8 cellular contexts compared by ENCODE assay signal in genomic region chr18:3441290-3441689, GRCh38. TPM values are rescaled to one million over a fixed set of nuclear protein-coding genes. Genes with fewer than 3 reads are reported as not detected.
DNase-seq lines count a peak whose midpoint lies in the region; ATAC-seq and TF ChIP-seq lines count a peak whose summit lies in the region.

No MANE protein-coding gene starts in this region.

- TF ChIP-seq CTCF in HFF-Myc (IDR thresholded peaks at IDR 0.05; ENCODE audit: low read depth, low read length, missing control alignments) (peak; percentile 39), astrocyte of the spinal cord (IDR thresholded peaks at IDR 0.05; ENCODE audit: low read depth, low read length) (peak; percentile 35), ovary (IDR thresholded peaks at IDR 0.05) (no peak)

- intact Hi-C loops in left colon (cut with DNase I, micrococcal nuclease), result no loop called here
- intact Hi-C loops in ovary (cut with DNase I), result loop anchor here in 1 of 4 donors (5.0 kb wide), 1 partner anchor 74 kb away; no protein-coding TSS in a partner anchor

- in situ Hi-C loops in astrocyte of the spinal cord (cut with HindIII; ENCODE audit: low sequenced_read_pairs), result no loop called here

- no peak overlapping the region for H3K27ac ChIP-seq in ovary

- TF ChIP-seq POLR2A in ovary (IDR thresholded peaks at IDR 0.05), result no peak

- no peaks in the 10 kb centered on the region for H3K36me3 ChIP-seq in ovary

- no peaks in the 10 kb centered on the region for H3K27me3 ChIP-seq in ovary

- H3K4me3 ChIP-seq in HFF-Myc (replicated peaks; ENCODE audit: low read depth, low read length), result no peak overlapping the region
- H3K4me3 ChIP-seq in astrocyte of the spinal cord (ENCODE audit: low read depth, low read length), result no peak overlapping the region
- no peak overlapping the region for H3K4me3 ChIP-seq in ovary

- peak; percentile 84 for ATAC-seq in left colon

- WGBS in ovary, 3 donors, result 38 to 57% (median 41%) methylated on average over 2 of the region's 2 CpGs

- H3K9me3 ChIP-seq in ovary, result no peaks in the 10 kb centered on the region

- DNase-seq in Ammon's horn (ENCODE audit: low spot score) (peak; percentile 80), HFF-Myc (ENCODE audit: extremely low read depth, low read depth) (no peak), astrocyte of the spinal cord (ENCODE audit: low read depth, low spot score) (peak; percentile 32), left colon (peak in 1 of 2 donors; percentile 16), LoVo (ENCODE audit: low spot score) (no peak), ovary (no peak), NCI-H2029 (lab: John Stamatoyannopoulos, UW) (no peak)
- no peak for DNase-seq in activated CD4-positive, alpha-beta T cell treated with anti-CD3 and anti-CD28 coated beads, Interleukin-2, amount 50 U/mL, for 1 hour

- H3K4me1 ChIP-seq in ovary (ENCODE audit: insufficient read depth), result peaks cover under 1% of the 10 kb centered on the region

- TF ChIP-seq EP300 in ovary (IDR thresholded peaks at IDR 0.05), result no peak

RNA-seq across cellular contexts. Expression of gene TGIF1, which starts 8.7 kb away (rescaled TPM):
- total RNA-seq in left colon (10 to 100 TPM; 50.9 to 59.3 TPM), ovary (10 to 100 TPM; 30.9 to 93.4 (median 55.6) TPM)
- 10 to 100 TPM; 68.0 to 78.1 TPM for polyA plus RNA-seq in ovary

Comparison
In these comparisons a context has a peak if more than half of its experiments do, and no peak if none do; other contexts are left out.
1. DNase-seq: peak in Ammon's horn (single experiment) and astrocyte of the spinal cord (single experiment); none in HFF-Myc (single experiment), LoVo (single experiment), ovary (0 of 5), activated CD4-positive, alpha-beta T cell treated with anti-CD3 and anti-CD28 coated beads, Interleukin-2, amount 50 U/mL, for 1 hour (single experiment) and NCI-H2029 (single experiment).
2. CTCF ChIP-seq: peak in HFF-Myc (single experiment) and astrocyte of the spinal cord (single experiment); none in ovary (0 of 3).